In genomic region chr12:114408881-114409795, GRCh38 we compare ENCODE assay signal across 9 cellular contexts. TPM values are rescaled to one million over a fixed set of nuclear protein-coding genes. Genes with fewer than 3 reads are reported as not detected.
DNase-seq lines count a peak whose midpoint lies in the region; ATAC-seq, FAIRE-seq and TF ChIP-seq lines count a peak whose summit lies in the region.
"Had no signal": no experiment of that assay in that cellular context is flagged by ENCODE, and none has a peak within 500 bp of the region (broad histone marks: within the 10 kb centered on the region; RNA-seq: fewer than 3 reads in every experiment).

No MANE protein-coding gene starts in this region.

- H3K9me3 ChIP-seq in tibial artery: no peaks in the 10 kb centered on the region
- H3K9me3 ChIP-seq: A549 had no signal

- no peak for DNase-seq in activated CD4-positive, alpha-beta T cell treated with anti-CD3 and anti-CD28 coated beads, Interleukin-2, amount 10 ng/mL, durations not matched to agents 24 days and 14 days
- no peak for DNase-seq in activated CD4-positive, alpha-beta T cell treated with anti-CD3 and anti-CD28 coated beads for 48 hours
- DNase-seq in dorsolateral prefrontal cortex (no peak), memory B cell (ENCODE audit: low spot score in 2 of 2) (no peak), tibial artery (no peak), NCI-H446 (lab: John Stamatoyannopoulos, UW) (no peak), GM12892 (ENCODE audit: insufficient read length) (no peak)

- H3K27me3 ChIP-seq in dorsolateral prefrontal cortex (peaks cover 16 to 100% (median 100%) of the 10 kb centered on the region in 45 donors), tibial artery (peaks cover 0 to 96% of the 10 kb centered on the region in 2 donors)

- H3K36me3 Mint-ChIP-seq in activated CD4-positive, alpha-beta T cell treated with anti-CD3 and anti-CD28 coated beads, Interleukin-2, amount 10 ng/mL, durations not matched to agents 24 days and 14 days (ENCODE audit: low read depth): peaks cover 5% of the 10 kb centered on the region
- no peaks in the 10 kb centered on the region for H3K36me3 Mint-ChIP-seq in memory B cell

- H3K36me3 ChIP-seq in tibial artery: no peaks in the 10 kb centered on the region

- FAIRE-seq in GM12892 (lab: Jason Lieb, UNC): no peak
- FAIRE-seq: A549 had no signal

- peaks cover 8% of the 10 kb centered on the region for H3K9me3 Mint-ChIP-seq in activated CD4-positive, alpha-beta T cell treated with anti-CD3 and anti-CD28 coated beads, Interleukin-2, amount 10 ng/mL, durations not matched to agents 24 days and 14 days
- peaks cover 2% of the 10 kb centered on the region for H3K9me3 Mint-ChIP-seq in memory B cell

- peak overlapping the region; percentile 26 for H3K4me3 Mint-ChIP-seq in activated CD4-positive, alpha-beta T cell treated with anti-CD3 and anti-CD28 coated beads, Interleukin-2, amount 10 ng/mL, durations not matched to agents 24 days and 14 days
- H3K4me3 Mint-ChIP-seq in memory B cell: peak overlapping the region; percentile 46

- TF ChIP-seq CTCF in dorsolateral prefrontal cortex (IDR thresholded peaks at IDR 0.05 in 54 of 56, conservative IDR thresholded peaks at IDR 0.05 in 2 of 56; ENCODE audit: low read depth in 1 of 56, partially characterized antibody in 56 of 56) (no peak), tibial artery (IDR thresholded peaks at IDR 0.05) (no peak)

- no peak overlapping the region for H3K27ac ChIP-seq in dorsolateral prefrontal cortex
- H3K27ac ChIP-seq in tibial artery: no peak overlapping the region
- H3K27ac ChIP-seq: A549 had no signal

- no peak for ATAC-seq in memory B cell (ENCODE audit: low read depth)
- no peak for ATAC-seq in GM19351 (IDR thresholded peaks at IDR 0.05; ENCODE audit: unreplicated experiment)
- ATAC-seq: A549 had no signal

- TF ChIP-seq POLR2A in GM12892 (IDR thresholded peaks at IDR 0.05; ENCODE audit: low read depth, low read length): no peak

- peak overlapping the region in 57 of 59 donors; percentile 3 to 68 (median 39) for H3K4me3 ChIP-seq in dorsolateral prefrontal cortex
- H3K4me3 ChIP-seq in tibial artery: peak overlapping the region; percentile 27 to 48
- H3K4me3 ChIP-seq: A549 had no signal

- H3K4me1 Mint-ChIP-seq in activated CD4-positive, alpha-beta T cell treated with anti-CD3 and anti-CD28 coated beads, Interleukin-2, amount 10 ng/mL, durations not matched to agents 24 days and 14 days: no peaks in the 10 kb centered on the region
- H3K4me1 Mint-ChIP-seq in memory B cell: peaks cover 2% of the 10 kb centered on the region

- H3K27ac Mint-ChIP-seq in activated CD4-positive, alpha-beta T cell treated with anti-CD3 and anti-CD28 coated beads, Interleukin-2, amount 10 ng/mL, durations not matched to agents 24 days and 14 days: peak overlapping the region; percentile 63
- H3K27ac Mint-ChIP-seq in memory B cell: no peak overlapping the region

- H3K27me3 Mint-ChIP-seq in activated CD4-positive, alpha-beta T cell treated with anti-CD3 and anti-CD28 coated beads, Interleukin-2, amount 10 ng/mL, durations not matched to agents 24 days and 14 days: peaks cover 90% of the 10 kb centered on the region
- peaks cover 44% of the 10 kb centered on the region for H3K27me3 Mint-ChIP-seq in memory B cell

- intact Hi-C loops in activated CD4-positive, alpha-beta T cell treated with anti-CD3 and anti-CD28 coated beads, Interleukin-2, amount 10 ng/mL, durations not matched to agents 24 days and 14 days (cut with micrococcal nuclease): loop anchor here (5.0 kb wide), 1 partner anchor 942 kb away; no protein-coding TSS in a partner anchor
- intact Hi-C loops in dorsolateral prefrontal cortex (cut with DNase I): no loop called here
- intact Hi-C loops in tibial artery (cut with DNase I; ENCODE audit: low total_unique reads): no loop called here

- H3K4me1 ChIP-seq in tibial artery: peaks cover 0 to 30% (median 20%) of the 10 kb centered on the region in 4 donors
- H3K4me1 ChIP-seq: A549 had no signal

RNA-seq across cellular contexts. Expression of gene TBX5, which starts 3.2 kb away (rescaled TPM):
- total RNA-seq in activated CD4-positive, alpha-beta T cell treated with anti-CD3 and anti-CD28 coated beads, Interleukin-2, amount 10 ng/mL, durations not matched to agents 24 days and 14 days: not detected in 2 replicates
- total RNA-seq in dorsolateral prefrontal cortex: 1 to 10 TPM in 4 of 120 experiments, under 1 TPM in 22, not detected in 94; 0.13 to 1.6 (median 0.37) TPM
- not detected for polyA plus RNA-seq in GM12892 (2012; ENCODE audit: missing spikeins)
- polyA plus RNA-seq: A549 had no signal
